17 cellular contexts compared by ENCODE assay signal in genomic region chr7:99839560-99840011, GRCh38. TPM values are rescaled to one million over a fixed set of nuclear protein-coding genes. Genes with fewer than 3 reads are reported as not detected.
DNase-seq lines count a peak whose midpoint lies in the region; ATAC-seq and TF ChIP-seq lines count a peak whose summit lies in the region.
"Had no signal": no experiment of that assay in that cellular context is flagged by ENCODE, and none has a peak within 500 bp of the region (broad histone marks: within the 10 kb centered on the region; RNA-seq: fewer than 3 reads in every experiment).

No MANE protein-coding gene starts in this region.

- no peaks in the 10 kb centered on the region for H3K9me3 Mint-ChIP-seq in activated naive CD8-positive, alpha-beta T cell treated with anti-CD3 and anti-CD28 coated beads, Interleukin-2, amount 50 U/mL, for 24 hours
- H3K9me3 Mint-ChIP-seq in activated naive CD8-positive, alpha-beta T cell treated with anti-CD3 and anti-CD28 coated beads for 36 hours, result no peaks in the 10 kb centered on the region
- H3K9me3 Mint-ChIP-seq in activated CD8-positive, alpha-beta memory T cell treated with anti-CD3 and anti-CD28 coated beads, Interleukin-2, amount 10 ng/mL, durations not matched to agents 7 days and 5 days (ENCODE audit: low read depth), result no peaks in the 10 kb centered on the region
- H3K9me3 Mint-ChIP-seq: activated CD8-positive, alpha-beta T cell treated with anti-CD3 and anti-CD28 coated beads for 36 hours; activated naive CD8-positive, alpha-beta T cell treated with anti-CD3 and anti-CD28 coated beads, Interleukin-2, amount 10 ng/mL, durations not matched to agents 7 days and 5 days had no signal

- H3K4me3 ChIP-seq in esophagus squamous epithelium, result peak overlapping the region in 1 of 4 donors; percentile 21
- H3K4me3 ChIP-seq: coronary artery had no signal

- intact Hi-C loops in esophagus squamous epithelium (cut with DNase I), result no loop called here

- no peaks in the 10 kb centered on the region for H3K9me3 ChIP-seq in esophagus squamous epithelium

- no peaks in the 10 kb centered on the region for H3K36me3 Mint-ChIP-seq in activated naive CD8-positive, alpha-beta T cell treated with anti-CD3 and anti-CD28 coated beads, Interleukin-2, amount 50 U/mL, for 24 hours (ENCODE audit: low read depth)
- H3K36me3 Mint-ChIP-seq in activated naive CD8-positive, alpha-beta T cell treated with anti-CD3 and anti-CD28 coated beads for 36 hours, result no peaks in the 10 kb centered on the region
- no peaks in the 10 kb centered on the region for H3K36me3 Mint-ChIP-seq in activated CD8-positive, alpha-beta memory T cell treated with anti-CD3 and anti-CD28 coated beads, Interleukin-2, amount 10 ng/mL, durations not matched to agents 7 days and 5 days
- H3K36me3 Mint-ChIP-seq: activated naive CD8-positive, alpha-beta T cell treated with anti-CD3 and anti-CD28 coated beads, Interleukin-2, amount 10 ng/mL, durations not matched to agents 7 days and 5 days had no signal

- ATAC-seq in activated naive CD8-positive, alpha-beta T cell treated with anti-CD3 and anti-CD28 coated beads, Interleukin-2, amount 50 U/mL, for 24 hours, result peak; percentile 44
- no peak for ATAC-seq in activated CD8-positive, alpha-beta memory T cell treated with anti-CD3 and anti-CD28 coated beads, Interleukin-2, amount 10 ng/mL, durations not matched to agents 7 days and 5 days
- ATAC-seq in HG02798 (IDR thresholded peaks at IDR 0.05; ENCODE audit: poor library complexity, unreplicated experiment), result no peak
- ATAC-seq: activated CD8-positive, alpha-beta T cell treated with anti-CD3 and anti-CD28 coated beads for 36 hours; Panc1 had no signal

- no peak for DNase-seq in activated naive CD8-positive, alpha-beta T cell treated with anti-CD3 and anti-CD28 coated beads, Interleukin-2, amount 50 U/mL, for 24 hours
- no peak for DNase-seq in activated naive CD8-positive, alpha-beta T cell treated with anti-CD3 and anti-CD28 coated beads for 36 hours
- DNase-seq in NCI-H748 (lab: John Stamatoyannopoulos, UW; ENCODE audit: unreplicated experiment), result peak; percentile 95
- no peak for DNase-seq in esophagus squamous epithelium (lab: John Stamatoyannopoulos, UW)
- DNase-seq in activated CD8-positive, alpha-beta memory T cell treated with anti-CD3 and anti-CD28 coated beads, Interleukin-2, amount 10 ng/mL, durations not matched to agents 7 days and 5 days, result no peak
- DNase-seq in GM10248 (ENCODE audit: extremely low spot score), result no peak
- no peak for DNase-seq in cortex of kidney (lab: John Stamatoyannopoulos, UW)
- DNase-seq: activated CD8-positive, alpha-beta T cell treated with anti-CD3 and anti-CD28 coated beads for 36 hours; activated naive CD8-positive, alpha-beta T cell treated with anti-CD3 and anti-CD28 coated beads, Interleukin-2, amount 10 ng/mL, durations not matched to agents 7 days and 5 days; T-helper 9 cell had no signal

- peaks cover 0 to 21% (median 7%) of the 10 kb centered on the region in 3 donors for H3K4me1 ChIP-seq in esophagus squamous epithelium

- no peak overlapping the region for H3K4me3 Mint-ChIP-seq in activated naive CD8-positive, alpha-beta T cell treated with anti-CD3 and anti-CD28 coated beads, Interleukin-2, amount 50 U/mL, for 24 hours
- no peak overlapping the region for H3K4me3 Mint-ChIP-seq in activated naive CD8-positive, alpha-beta T cell treated with anti-CD3 and anti-CD28 coated beads for 36 hours
- no peak overlapping the region for H3K4me3 Mint-ChIP-seq in activated CD8-positive, alpha-beta memory T cell treated with anti-CD3 and anti-CD28 coated beads, Interleukin-2, amount 10 ng/mL, durations not matched to agents 7 days and 5 days
- H3K4me3 Mint-ChIP-seq: activated CD8-positive, alpha-beta T cell treated with anti-CD3 and anti-CD28 coated beads for 36 hours; activated naive CD8-positive, alpha-beta T cell treated with anti-CD3 and anti-CD28 coated beads, Interleukin-2, amount 10 ng/mL, durations not matched to agents 7 days and 5 days had no signal

- H3K27me3 Mint-ChIP-seq in activated naive CD8-positive, alpha-beta T cell treated with anti-CD3 and anti-CD28 coated beads, Interleukin-2, amount 50 U/mL, for 24 hours, result no peaks in the 10 kb centered on the region
- H3K27me3 Mint-ChIP-seq in activated naive CD8-positive, alpha-beta T cell treated with anti-CD3 and anti-CD28 coated beads for 36 hours, result no peaks in the 10 kb centered on the region
- H3K27me3 Mint-ChIP-seq in activated CD8-positive, alpha-beta memory T cell treated with anti-CD3 and anti-CD28 coated beads, Interleukin-2, amount 10 ng/mL, durations not matched to agents 7 days and 5 days, result peaks cover 23% of the 10 kb centered on the region
- H3K27me3 Mint-ChIP-seq: activated CD8-positive, alpha-beta T cell treated with anti-CD3 and anti-CD28 coated beads for 36 hours had no signal

- peak in 1 of 4 donors; percentile 12 for TF ChIP-seq POLR2A in esophagus squamous epithelium (IDR thresholded peaks at IDR 0.05)

- TF ChIP-seq CTCF in esophagus squamous epithelium (IDR thresholded peaks at IDR 0.05), result no peak
- no peak for TF ChIP-seq CTCF in GM10248 (IDR thresholded peaks at IDR 0.05; ENCODE audit: control extremely low read depth, extremely low read depth, low read depth, missing control alignments)

- no peaks in the 10 kb centered on the region for H3K27me3 ChIP-seq in esophagus squamous epithelium

- peak overlapping the region in 3 of 4 donors; percentile 41 to 57 (median 55) for H3K27ac ChIP-seq in esophagus squamous epithelium
- H3K27ac ChIP-seq: coronary artery had no signal

- H3K4me1 Mint-ChIP-seq in activated naive CD8-positive, alpha-beta T cell treated with anti-CD3 and anti-CD28 coated beads, Interleukin-2, amount 50 U/mL, for 24 hours, result peaks cover 34% of the 10 kb centered on the region
- H3K4me1 Mint-ChIP-seq in activated naive CD8-positive, alpha-beta T cell treated with anti-CD3 and anti-CD28 coated beads for 36 hours, result peaks cover 18% of the 10 kb centered on the region
- peaks cover 6% of the 10 kb centered on the region for H3K4me1 Mint-ChIP-seq in activated CD8-positive, alpha-beta memory T cell treated with anti-CD3 and anti-CD28 coated beads, Interleukin-2, amount 10 ng/mL, durations not matched to agents 7 days and 5 days

- POLR2A ChIA-PET in GM10248 (lab: Yijun Ruan, JAX), result no interaction called here

- H3K36me3 ChIP-seq in esophagus squamous epithelium, result no peaks in the 10 kb centered on the region

- CTCF ChIA-PET in activated CD8-positive, alpha-beta memory T cell treated with anti-CD3 and anti-CD28 coated beads, Interleukin-2, amount 10 ng/mL, durations not matched to agents 7 days and 5 days (lab: Charles Lee), result interaction anchor here (1.3 to 1.6 kb wide), 2 partner anchors 12 to 26 kb away, joined by 3 to 4 read pairs; no protein-coding TSS in a partner anchor
- CTCF ChIA-PET in GM10248 (lab: Yijun Ruan, JAX), result interaction anchor here (1.3 to 1.5 kb wide), 2 partner anchors 9 to 16 kb away, joined by 4 read pairs; no protein-coding TSS in a partner anchor

- 19 to 39% methylated on average over 4 to 5 of the region's 5 CpGs for WGBS in esophagus squamous epithelium, 2 donors

- no peak overlapping the region for H3K27ac Mint-ChIP-seq in activated naive CD8-positive, alpha-beta T cell treated with anti-CD3 and anti-CD28 coated beads, Interleukin-2, amount 50 U/mL, for 24 hours
- no peak overlapping the region for H3K27ac Mint-ChIP-seq in activated naive CD8-positive, alpha-beta T cell treated with anti-CD3 and anti-CD28 coated beads for 36 hours
- H3K27ac Mint-ChIP-seq in activated CD8-positive, alpha-beta memory T cell treated with anti-CD3 and anti-CD28 coated beads, Interleukin-2, amount 10 ng/mL, durations not matched to agents 7 days and 5 days, result no peak overlapping the region
- H3K27ac Mint-ChIP-seq: activated CD8-positive, alpha-beta T cell treated with anti-CD3 and anti-CD28 coated beads for 36 hours; activated naive CD8-positive, alpha-beta T cell treated with anti-CD3 and anti-CD28 coated beads, Interleukin-2, amount 10 ng/mL, durations not matched to agents 7 days and 5 days had no signal

RNA-seq across cellular contexts. Expression of gene CYP3A43, which starts 11.8 kb away (rescaled TPM):
- total RNA-seq in activated naive CD8-positive, alpha-beta T cell treated with anti-CD3 and anti-CD28 coated beads for 36 hours, result not detected
- not detected for total RNA-seq in esophagus squamous epithelium
- not detected for total RNA-seq in activated CD8-positive, alpha-beta memory T cell treated with anti-CD3 and anti-CD28 coated beads, Interleukin-2, amount 10 ng/mL, durations not matched to agents 7 days and 5 days
- total RNA-seq: activated CD8-positive, alpha-beta T cell treated with anti-CD3 and anti-CD28 coated beads for 36 hours; activated naive CD8-positive, alpha-beta T cell treated with anti-CD3 and anti-CD28 coated beads, Interleukin-2, amount 10 ng/mL, durations not matched to agents 7 days and 5 days; fibroblast of villous mesenchyme; kidney epithelial cell; M059J; skeletal muscle tissue had no signal

RNA-seq across cellular contexts. Expression of gene OR2AE1, which starts 37.2 kb away (rescaled TPM):
- total RNA-seq in activated naive CD8-positive, alpha-beta T cell treated with anti-CD3 and anti-CD28 coated beads for 36 hours, result not detected
- total RNA-seq in esophagus squamous epithelium, result under 1 TPM in 2 of 4 donors, not detected in 2; 0.30 to 0.57 TPM
- under 1 TPM in 1 of 2 experiments, not detected in 1; 0.47 TPM for total RNA-seq in activated CD8-positive, alpha-beta memory T cell treated with anti-CD3 and anti-CD28 coated beads, Interleukin-2, amount 10 ng/mL, durations not matched to agents 7 days and 5 days
- total RNA-seq: activated CD8-positive, alpha-beta T cell treated with anti-CD3 and anti-CD28 coated beads for 36 hours; fibroblast of villous mesenchyme; kidney epithelial cell; M059J; skeletal muscle tissue had no signal

RNA-seq across cellular contexts. Expression of gene CYP3A4, which starts 55.6 kb away (rescaled TPM):
- total RNA-seq in activated naive CD8-positive, alpha-beta T cell treated with anti-CD3 and anti-CD28 coated beads for 36 hours, result not detected
- not detected for total RNA-seq in esophagus squamous epithelium
- total RNA-seq in activated CD8-positive, alpha-beta memory T cell treated with anti-CD3 and anti-CD28 coated beads, Interleukin-2, amount 10 ng/mL, durations not matched to agents 7 days and 5 days, result not detected
- total RNA-seq: activated CD8-positive, alpha-beta T cell treated with anti-CD3 and anti-CD28 coated beads for 36 hours; activated naive CD8-positive, alpha-beta T cell treated with anti-CD3 and anti-CD28 coated beads, Interleukin-2, amount 10 ng/mL, durations not matched to agents 7 days and 5 days; fibroblast of villous mesenchyme; kidney epithelial cell; skeletal muscle tissue had no signal
